Comparison of ENCODE assay signal across 23 cellular contexts in the genomic region with DNA sequence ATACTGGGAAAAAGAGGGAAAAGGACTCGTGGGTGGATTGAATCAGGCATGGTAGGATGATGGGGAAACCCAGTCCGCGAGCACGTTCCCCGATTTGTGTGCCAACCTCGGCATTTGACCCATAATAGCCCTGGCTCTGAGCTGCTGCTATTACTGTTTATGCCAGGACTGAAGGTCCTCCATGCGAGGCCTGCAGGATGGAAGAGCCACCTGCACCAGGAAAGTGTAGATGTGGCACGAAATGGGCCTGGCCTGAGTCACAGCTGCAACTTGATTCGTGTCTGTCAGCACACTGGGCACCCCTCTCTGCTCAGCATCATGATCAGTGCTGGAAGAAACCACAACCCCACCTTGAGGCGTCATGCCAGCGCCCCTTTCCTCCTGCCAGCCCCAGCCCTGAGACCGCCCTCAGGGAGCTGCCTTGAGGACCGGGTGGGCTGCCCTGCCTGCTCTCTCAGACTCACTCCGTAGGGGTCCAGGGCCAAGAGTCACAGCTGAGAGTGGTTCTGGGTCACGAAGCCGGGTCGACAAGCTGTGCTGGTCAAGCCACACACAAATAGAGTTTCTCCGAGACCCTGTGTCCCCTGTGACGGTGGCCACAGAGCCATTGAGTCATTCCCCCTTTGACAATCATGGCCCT.
"Had no signal": no experiment of that assay in that cellular context is flagged by ENCODE, and none has a peak within 500 bp of the region (broad histone marks: within the 10 kb centered on the region; RNA-seq: fewer than 3 reads in every experiment).

No MANE protein-coding gene starts in this region.

- H3K4me3 ChIP-seq: ascending aorta, Peyer's patch had no signal

- ATAC-seq: activated CD8-positive, alpha-beta T cell treated with anti-CD3 and anti-CD28 coated beads, Interleukin-2, amount 10 ng/mL, durations not matched to agents 7 days and 5 days; PC-3 had no signal

- H3K36me3 ChIP-seq: WERI-Rb-1 had no signal

- H3K4me1 ChIP-seq: ascending aorta, Peyer's patch had no signal

- H3K9me3 ChIP-seq: ascending aorta, Peyer's patch had no signal

- H3K27ac ChIP-seq: ascending aorta, Peyer's patch, WERI-Rb-1 had no signal

- H3K27me3 ChIP-seq: ascending aorta, Peyer's patch had no signal

- DNase-seq: activated CD4-positive, alpha-beta T cell treated with anti-CD3 and anti-CD28 coated beads, Interleukin-2, amount 10 ng/mL, durations not matched to agents 7 days and 5 days; activated CD4-positive, alpha-beta T cell treated with anti-CD3 and anti-CD28 coated beads, Interleukin-2, amount 50 U/mL, for 48 hours; activated CD8-positive, alpha-beta T cell treated with anti-CD3 and anti-CD28 coated beads, Interleukin-2, amount 10 ng/mL, durations not matched to agents 7 days and 5 days; activated gamma-delta T cell; activated naive CD4-positive, alpha-beta T cell treated with Interleukin-2 at 50 U/mL for 16 hours; activated naive CD8-positive, alpha-beta T cell treated with anti-CD3 and anti-CD28 coated beads, Interleukin-2, amount 10 ng/mL, durations not matched to agents 7 days and 5 days; activated T-cell treated with anti-CD3 and anti-CD28 coated beads, Interleukin-2, amount 50 U/mL, for 24 hours; amygdala; caudate nucleus; NCI-H1105 treated with DMSO at 0.1 percent for 48 hours; NCI-H1436; NCI-H1694; NCI-H1930; NCI-H2081 treated with DMSO at 0.1 percent for 48 hours; NCI-H345; NCI-H524 treated with DMSO at 0.1 percent for 48 hours; PC-3; Peyer's patch; RPMI8226; SW 1271; T1000; WERI-Rb-1 had no signal
